Comparison of ENCODE assay signal across 20 cellular contexts in genomic region chr6:22980446-22980845, GRCh38.
DNase-seq lines count a peak whose midpoint lies in the region; ATAC-seq lines count a peak whose summit lies in the region.
"Had no signal": no experiment of that assay in that cellular context is flagged by ENCODE, and none has a peak within 500 bp of the region (broad histone marks: within the 10 kb centered on the region; RNA-seq: fewer than 3 reads in every experiment).

No MANE protein-coding gene starts in this region.

- DNase-seq in NCI-H82 (lab: John Stamatoyannopoulos, UW) (peak; percentile 47), NCI-H82 treated with DMSO at 0.1 percent for 48 hours (lab: John Stamatoyannopoulos, UW; ENCODE audit: unreplicated experiment) (no peak), OCI-M1 (lab: John Stamatoyannopoulos, UW) (peak; percentile 23), fibroblast of gingiva (ENCODE audit: low read depth) (peak; percentile 6), renal cortical epithelial cell (ENCODE audit: low read depth) (peak; percentile 1), MV-4-11 (lab: John Stamatoyannopoulos, UW) (no peak), NCI-H1092 (lab: John Stamatoyannopoulos, UW) (no peak)
- DNase-seq: activated naive CD4-positive, alpha-beta T cell treated with anti-CD3 and anti-CD28 coated beads, Interleukin-2, amount 50 U/mL, for 16 hours; activated T-cell treated with anti-CD3 and anti-CD28 coated beads, Interleukin-2, amount 50 U/mL, for 24 hours; body of pancreas; DMS53; erythroblast; left cardiac atrium; NCI-H2081 treated with DMSO at 0.1 percent for 48 hours; NCI-H526 treated with DMSO at 0.1 percent for 48 hours; nucleus accumbens; stimulated activated naive CD8-positive, alpha-beta T cell treated with anti-CD3 and anti-CD28 coated beads, Interleukin-15, amount 100 ng/mL, for 72 hours; SW 1271; upper lobe of right lung had no signal

- no peak for ATAC-seq in HG02884 (IDR thresholded peaks at IDR 0.05; ENCODE audit: unreplicated experiment)
- ATAC-seq: body of pancreas; left cardiac atrium; stimulated activated naive CD8-positive, alpha-beta T cell treated with anti-CD3 and anti-CD28 coated beads, Interleukin-15, amount 100 ng/mL, for 72 hours; upper lobe of right lung had no signal

Comparison
In these comparisons a context has a peak if more than half of its experiments do, and no peak if none do; other contexts are left out.
1. DNase-seq: peak in NCI-H82 (single experiment), OCI-M1 (single experiment), fibroblast of gingiva (single experiment) and renal cortical epithelial cell (single experiment); none in NCI-H82 treated with DMSO at 0.1 percent for 48 hours (single experiment), MV-4-11 (single experiment) and NCI-H1092 (single experiment).